In genomic region chr10:88835095-88835909, GRCh38 we compare ENCODE assay signal across 8 cellular contexts.
DNase-seq lines count a peak whose midpoint lies in the region; ATAC-seq and TF ChIP-seq lines count a peak whose summit lies in the region.

No MANE protein-coding gene starts in this region.

- TF ChIP-seq CTCF in AG09319 (IDR thresholded peaks at IDR 0.05; ENCODE audit: low read depth, low read length), result peak; percentile 84

- peak; percentile 88 for ATAC-seq in GM19023 (IDR thresholded peaks at IDR 0.05; ENCODE audit: unreplicated experiment)
- ATAC-seq in HG03280 (IDR thresholded peaks at IDR 0.05; ENCODE audit: unreplicated experiment), result peak; percentile 90
- peak; percentile 67 to 70 for ATAC-seq in activated CD4-positive, CD25-positive, alpha-beta regulatory T cell treated with anti-CD3 and anti-CD28 coated beads, Interleukin-2, amount 50 U/mL, for 24 hours

- peak; percentile 69 for DNase-seq in AG09319 (ENCODE audit: extremely low read depth, low read depth)
- DNase-seq in NCI-H446 (lab: John Stamatoyannopoulos, UW), result peak; percentile 30 to 72
- DNase-seq in cerebellar cortex (ENCODE audit: low spot score), result peak; percentile 90
- DNase-seq in kidney tubule cell (ENCODE audit: low spot score), result peak; percentile 85
- peak; percentile 87 for DNase-seq in stimulated activated CD4-positive, alpha-beta T cell treated with anti-CD3 and anti-CD28 coated beads, Interleukin-4, amount 100 ng/mL, for 1 hour

Comparison
In these comparisons a context has a peak if more than half of its experiments do, and no peak if none do; other contexts are left out.
1. Peak in every context shown above with its lines: DNase-seq and ATAC-seq.